In genomic region chr5:14414615-14415515, GRCh38 we compare ENCODE assay signal across 1 cellular context.
A peak's percentile ranks its signal among the peaks of the same experiment; 100 is the strongest.
TF ChIP-seq lines count a peak whose summit lies in the region.

No MANE protein-coding gene starts in this region.

TF ChIP-seq in GM12878, 131 proteins besides CTCF, POLR2A, EP300 and RAD21 (continued from another document and continues in another):
- 0 out of 2 replicates have a peak, but pooled peaks have one; percentile 37 for TF ChIP-seq NR2F1 (conservative IDR thresholded peaks at IDR 0.05)
- TF ChIP-seq RELB (IDR thresholded peaks at IDR 0.05; ENCODE audit: low read depth) = peak; percentile 30; the same call in 1 of the 2 replicates
- peak; percentile 62 for TF ChIP-seq POLR2AphosphoS5 (IDR thresholded peaks at IDR 0.05; ENCODE audit: low read length)
- no peak; the same call in 1 of the 2 replicates for TF ChIP-seq IRF5 (IDR thresholded peaks at IDR 0.05; ENCODE audit: borderline replicate concordance)
- TF ChIP-seq CREB1 (IDR thresholded peaks at IDR 0.05; ENCODE audit: low read depth) = peak; percentile 46; the same call in 1 of the 2 replicates
- TF ChIP-seq ESRRA (IDR thresholded peaks at IDR 0.05; ENCODE audit: low read length) = no peak
- TF ChIP-seq CUX1 (IDR thresholded peaks at IDR 0.05; ENCODE audit: insufficient replicate concordance, low read depth, low read length) = peak; percentile 68
- TF ChIP-seq SUZ12 (IDR thresholded peaks at IDR 0.05; ENCODE audit: unreplicated experiment) = no peak
- TF ChIP-seq ZBTB4 (CRISPR knock-in tag; IDR thresholded peaks at IDR 0.05) = no peak
- no peak for TF ChIP-seq SMC3 (IDR thresholded peaks at IDR 0.05; ENCODE audit: borderline replicate concordance, low read length)
- 0 out of 2 replicates have a peak, but pooled peaks have one; percentile 23 for TF ChIP-seq TBL1XR1 (IDR thresholded peaks at IDR 0.05; ENCODE audit: low read depth, low read length)
- TF ChIP-seq MTA2 (IDR thresholded peaks at IDR 0.05; ENCODE audit: low read depth) = peak; percentile 93
- no peak for TF ChIP-seq FOS (IDR thresholded peaks at IDR 0.05; ENCODE audit: borderline replicate concordance, extremely low read depth, insufficient read length)
- TF ChIP-seq SP1 (IDR thresholded peaks at IDR 0.05; ENCODE audit: low read depth, low read length) = no peak
- TF ChIP-seq TAF1 (IDR thresholded peaks at IDR 0.05; ENCODE audit: borderline replicate concordance, low read depth, low read length) = no peak
- TF ChIP-seq CHD2 (IDR thresholded peaks at IDR 0.05; ENCODE audit: borderline replicate concordance, low read depth, low read length) = no peak; the same call in 1 of the 2 replicates
- TF ChIP-seq ZNF622 (IDR thresholded peaks at IDR 0.05) = no peak
- no peak for TF ChIP-seq SIX5 (IDR thresholded peaks at IDR 0.05; ENCODE audit: low read depth, low read length, severe bottlenecking)
- TF ChIP-seq KAT2A (conservative IDR thresholded peaks at IDR 0.05; ENCODE audit: control insufficient read depth, low read depth, low read length) = no peak
- no peak for TF ChIP-seq YY1 (IDR thresholded peaks at IDR 0.05; ENCODE audit: low read depth, low read length)
- no peak for TF ChIP-seq BCLAF1 (IDR thresholded peaks at IDR 0.05)
- TF ChIP-seq E2F8 (IDR thresholded peaks at IDR 0.05; ENCODE audit: low read depth, partially characterized antibody) = no peak
- TF ChIP-seq IKZF1 (conservative IDR thresholded peaks at IDR 0.05) = no peak; the same call in none of the 2 replicates
- no peak for TF ChIP-seq MYB (IDR thresholded peaks at IDR 0.05; ENCODE audit: borderline replicate concordance, low read depth, low read length)
- TF ChIP-seq EED (IDR thresholded peaks at IDR 0.05; ENCODE audit: low read depth) = peak; percentile 59; the same call in 1 of the 2 replicates
- TF ChIP-seq MYC (IDR thresholded peaks at IDR 0.05; ENCODE audit: insufficient read depth, insufficient read length, insufficient replicate concordance, low read length, severe bottlenecking) = no peak
- TF ChIP-seq CEBPZ (IDR thresholded peaks at IDR 0.05; ENCODE audit: low read depth, low read length) = no peak
- TF ChIP-seq HSF1 (IDR thresholded peaks at IDR 0.05; ENCODE audit: low read depth, low read length) = no peak
- TF ChIP-seq MAX (IDR thresholded peaks at IDR 0.05; ENCODE audit: low read depth, low read length) = no peak
- peak; percentile 43 for TF ChIP-seq MEF2B (IDR thresholded peaks at IDR 0.05; ENCODE audit: partially characterized antibody, poor library complexity, severe bottlenecking)
- no peak for TF ChIP-seq MEF2A (IDR thresholded peaks at IDR 0.05; ENCODE audit: insufficient read depth, low read depth, low read length)
- TF ChIP-seq CREM (IDR thresholded peaks at IDR 0.05; ENCODE audit: low read depth) = peak; percentile 64
- TF ChIP-seq TCF3 (IDR thresholded peaks at IDR 0.05; ENCODE audit: borderline replicate concordance, insufficient read depth, low read depth, low read length) = no peak
- TF ChIP-seq RUNX3 (IDR thresholded peaks at IDR 0.05; ENCODE audit: low read length) = peak; percentile 98
